ENCODE assay signal across 8 cellular contexts in the genomic region with DNA sequence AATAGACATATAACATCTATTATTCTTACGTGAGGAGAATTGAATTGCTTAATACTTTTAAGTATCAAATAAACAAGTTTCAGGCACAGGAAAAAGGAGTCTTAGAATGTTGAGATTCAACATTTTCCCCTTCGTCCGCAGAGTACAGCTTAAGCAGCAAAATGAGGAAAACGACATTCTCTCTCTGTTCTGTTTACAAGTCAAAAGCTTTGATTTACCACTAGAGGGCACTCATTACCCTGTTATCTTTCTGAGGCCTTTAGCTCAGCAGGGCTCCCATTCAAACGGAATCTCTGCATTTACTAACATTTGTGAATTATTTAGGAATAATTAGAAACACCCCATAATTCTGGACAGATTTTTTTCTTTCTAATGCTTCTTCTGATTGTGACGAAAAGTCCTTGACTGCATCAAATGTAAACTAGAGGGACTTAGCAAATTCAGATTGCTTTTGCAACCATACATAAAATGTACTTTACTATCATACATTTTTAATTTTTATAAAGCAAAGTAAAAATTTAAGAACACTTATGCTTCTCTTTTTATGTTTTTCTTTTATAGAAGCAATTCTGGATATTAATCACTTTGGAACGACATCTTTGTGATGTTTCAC.
DNase-seq lines count a peak whose midpoint lies in the region; ATAC-seq and TF ChIP-seq lines count a peak whose summit lies in the region.

No MANE protein-coding gene starts in this region.

- TF ChIP-seq CTCF in body of pancreas (IDR thresholded peaks at IDR 0.05) (peak; percentile 38 to 73 (median 62)), stomach (IDR thresholded peaks at IDR 0.05) (peak in 4 of 7 experiments; percentile 43 to 63 (median 56))

- H3K9ac ChIP-seq in iPS-18a (ENCODE audit: low read length): no peak overlapping the region

- no peaks in the 10 kb centered on the region for H3K9me3 ChIP-seq in body of pancreas
- H3K9me3 ChIP-seq in iPS-18a (ENCODE audit: control insufficient read depth, low read depth, low read length): no peaks in the 10 kb centered on the region
- no peaks in the 10 kb centered on the region for H3K9me3 ChIP-seq in stomach

- H3K4me3 ChIP-seq in body of pancreas: no peak overlapping the region
- H3K4me3 ChIP-seq in iPS-18a (ENCODE audit: low read length): peak overlapping the region; percentile 43
- no peak overlapping the region for H3K4me3 ChIP-seq in stomach

- 10 to 11% methylated on average over 7 of the region's 7 CpGs for WGBS in body of pancreas, 2 donors
- WGBS in stomach, 5 donors: 9 to 13% (median 12%) methylated on average over 7 of the region's 7 CpGs

- TF ChIP-seq POLR2A in body of pancreas (IDR thresholded peaks at IDR 0.05) (no peak), stomach (IDR thresholded peaks at IDR 0.05) (no peak)

- TF ChIP-seq EP300 in stomach (IDR thresholded peaks at IDR 0.05): no peak

- H3K36me3 ChIP-seq in body of pancreas (replicated peaks in 1 of 2; ENCODE audit: insufficient read depth in 1 of 2, low read depth in 2 of 2) (no peaks in the 10 kb centered on the region), iPS-18a (ENCODE audit: control insufficient read depth, low read depth, low read length) (no peaks in the 10 kb centered on the region), stomach (no peaks in the 10 kb centered on the region)

- intact Hi-C loops in body of pancreas (cut with DNase I) (no loop called here), stomach (cut with DNase I; ENCODE audit: low total_unique reads) (no loop called here)

- H3K27ac ChIP-seq in body of pancreas: no peak overlapping the region
- H3K27ac ChIP-seq in iPS-18a (ENCODE audit: low read length): no peak overlapping the region
- H3K27ac ChIP-seq in stomach: no peak overlapping the region

- no peak for DNase-seq in activated CD4-positive, CD25-positive, alpha-beta regulatory T cell treated with anti-CD3 and anti-CD28 coated beads, Interleukin-2, amount 50 U/mL, for 72 hours
- DNase-seq in HPDE6-E6E7 (ENCODE audit: extremely low spot score): peak; percentile 76
- DNase-seq in NCI-H748 (lab: John Stamatoyannopoulos, UW; ENCODE audit: unreplicated experiment): peak; percentile 78
- no peak for DNase-seq in body of pancreas
- DNase-seq in stomach: no peak

- peak; percentile 38 to 57 for ATAC-seq in activated CD4-positive, CD25-positive, alpha-beta regulatory T cell treated with anti-CD3 and anti-CD28 coated beads, Interleukin-2, amount 50 U/mL, for 24 hours
- ATAC-seq in GM21423 (IDR thresholded peaks at IDR 0.05; ENCODE audit: unreplicated experiment) (peak; percentile 75), body of pancreas (peak; percentile 88)

- H3K27me3 ChIP-seq in body of pancreas (no peaks in the 10 kb centered on the region), iPS-18a (ENCODE audit: control insufficient read depth, insufficient read depth, low read length) (no peaks in the 10 kb centered on the region), stomach (peaks cover 0 to 6% (median 0%) of the 10 kb centered on the region in 3 donors)

- H3K4me1 ChIP-seq in body of pancreas (peaks cover 10% of the 10 kb centered on the region), iPS-18a (ENCODE audit: control insufficient read depth, low read depth, low read length) (peaks cover 9% of the 10 kb centered on the region), stomach (peaks cover 0 to 11% (median 5%) of the 10 kb centered on the region in 4 donors)

Comparison
In these comparisons a context has a peak if more than half of its experiments do, and no peak if none do; other contexts are left out.
1. DNase-seq: peak in HPDE6-E6E7 (single experiment) and NCI-H748 (single experiment); none in activated CD4-positive, CD25-positive, alpha-beta regulatory T cell treated with anti-CD3 and anti-CD28 coated beads, Interleukin-2, amount 50 U/mL, for 72 hours (single experiment), body of pancreas (0 of 4) and stomach (single experiment).
2. Peak in every context shown above with its lines, with median percentiles within 50 percentile points of each other: ATAC-seq.